23 cellular contexts compared by ENCODE assay signal in genomic region chr16:55222436-55222835, GRCh38.
"Had no signal": no experiment of that assay in that cellular context is flagged by ENCODE, and none has a peak within 500 bp of the region (broad histone marks: within the 10 kb centered on the region; RNA-seq: fewer than 3 reads in every experiment).

No MANE protein-coding gene starts in this region.

- H3K4me3 ChIP-seq: lower lobe of right lung, pancreas, right lobe of liver, stomach, thyroid gland had no signal

- H3K4me1 Mint-ChIP-seq: immature natural killer cell; naive thymus-derived CD8-positive, alpha-beta T cell had no signal

- H3K27ac Mint-ChIP-seq: effector memory CD8-positive, alpha-beta T cell; immature natural killer cell; naive thymus-derived CD8-positive, alpha-beta T cell; nephron progenitor cell; type B pancreatic cell had no signal

- H3K4me3 Mint-ChIP-seq: effector memory CD8-positive, alpha-beta T cell; immature natural killer cell; naive thymus-derived CD8-positive, alpha-beta T cell; nephron progenitor cell; type B pancreatic cell had no signal

- H3K27me3 ChIP-seq: pancreas, thyroid gland had no signal

- H3K36me3 Mint-ChIP-seq: immature natural killer cell; naive thymus-derived CD8-positive, alpha-beta T cell; type B pancreatic cell had no signal

- H3K36me3 ChIP-seq: lower lobe of right lung, neutrophil, pancreas, right lobe of liver, stomach, thyroid gland had no signal

- H3K27ac ChIP-seq: lower lobe of right lung, neutrophil, pancreas, right lobe of liver, stomach, thyroid gland had no signal

- H3K9me3 ChIP-seq: neutrophil, pancreas, right lobe of liver, thyroid gland had no signal

- H3K4me1 ChIP-seq: lower lobe of right lung, pancreas, right lobe of liver, stomach, thyroid gland had no signal

- DNase-seq: cortex of kidney; effector memory CD8-positive, alpha-beta T cell; erythroblast; hypothalamus; immature natural killer cell; islet precursor cell; kidney glomerular epithelial cell; left colon; left ventricle myocardium superior; lower lobe of right lung; naive thymus-derived CD8-positive, alpha-beta T cell; nephron progenitor cell; pancreas; right lobe of liver; small intestine; stimulated activated CD4-positive, alpha-beta T cell treated with anti-CD3 and anti-CD28 coated beads, Interleukin-1b, Interleukin-23, amount 100 ng/mL, for 48 hours; stimulated activated CD4-positive, alpha-beta T cell treated with anti-CD3 and anti-CD28 coated beads, Interleukin-4, amount 100 ng/mL, for 1 hour; stimulated activated CD8-positive, alpha-beta memory T cell treated with anti-CD3 and anti-CD28 coated beads, Interleukin-4, amount 100 ng/mL, for 48 hours; stimulated activated naive CD4-positive, alpha-beta T cell; stomach; thyroid gland had no signal

- ATAC-seq: effector memory CD8-positive, alpha-beta T cell; left colon; left ventricle myocardium superior; lower lobe of right lung; naive thymus-derived CD8-positive, alpha-beta T cell; pancreas; right lobe of liver had no signal
